10 cellular contexts compared by ENCODE assay signal in the genomic region with DNA sequence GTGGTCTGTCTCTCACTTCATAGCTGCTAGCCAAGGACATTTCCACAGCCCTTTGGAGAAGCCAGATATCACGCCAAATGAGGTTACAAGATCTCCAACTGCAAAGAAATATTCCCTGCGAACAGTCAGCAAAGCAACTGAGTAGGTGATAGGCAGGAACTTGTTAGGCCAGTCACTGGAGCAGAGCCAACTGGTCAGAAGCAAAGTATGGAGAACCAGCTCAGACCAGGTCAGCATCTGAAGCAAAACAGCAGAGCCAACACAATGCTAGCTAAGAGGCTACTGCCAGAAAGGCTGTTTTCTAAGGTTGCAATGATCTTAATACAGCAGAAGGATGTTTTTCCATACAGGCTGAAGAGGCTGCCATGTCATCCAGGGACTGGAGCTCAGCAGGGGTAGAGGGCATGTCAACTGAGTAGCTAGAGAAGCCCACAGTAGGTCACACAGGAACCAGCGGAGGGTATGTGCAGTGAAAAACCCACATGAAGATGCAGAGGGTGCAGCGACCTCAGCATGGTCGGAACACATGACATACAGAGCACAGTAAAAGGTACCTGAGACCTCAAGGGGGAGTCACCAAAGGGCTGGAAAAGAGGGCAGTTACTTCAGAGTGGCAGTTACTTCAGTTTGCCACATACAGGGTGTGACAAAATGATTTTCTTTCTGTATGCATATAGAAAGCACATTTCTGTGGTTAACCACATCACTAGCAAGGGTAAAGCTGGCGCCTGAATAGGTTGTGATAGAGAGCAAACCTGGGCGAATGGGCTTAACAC. TPM values are rescaled to one million over a fixed set of nuclear protein-coding genes. Genes with fewer than 3 reads are reported as not detected.
DNase-seq lines count a peak whose midpoint lies in the region; ATAC-seq and TF ChIP-seq lines count a peak whose summit lies in the region.
"Had no signal": no experiment of that assay in that cellular context is flagged by ENCODE, and none has a peak within 500 bp of the region (broad histone marks: within the 10 kb centered on the region; RNA-seq: fewer than 3 reads in every experiment).

No MANE protein-coding gene starts in this region.

- H3K36me3 ChIP-seq in stomach = peaks cover 7 to 90% (median 38%) of the 10 kb centered on the region in 4 donors

- peak overlapping the region; percentile 88 for H3K27ac Mint-ChIP-seq in activated CD4-positive, alpha-beta memory T cell treated with anti-CD3 and anti-CD28 coated beads for 36 hours

- H3K4me1 ChIP-seq in stomach = peaks cover 3 to 16% (median 12%) of the 10 kb centered on the region in 4 donors

- no peaks in the 10 kb centered on the region for H3K9me3 ChIP-seq in stomach
- H3K9me3 ChIP-seq: A549, spleen had no signal

- H3K27ac ChIP-seq in stomach = peak overlapping the region in 2 of 5 donors; percentile 22 to 31
- H3K27ac ChIP-seq: A549 had no signal

- intact Hi-C loops in activated CD4-positive, alpha-beta memory T cell treated with anti-CD3 and anti-CD28 coated beads for 36 hours (cut with micrococcal nuclease) = loop anchor here (1.0 kb wide), 1 partner anchor 18 kb away; no protein-coding TSS in a partner anchor
- intact Hi-C loops in stomach (cut with DNase I; ENCODE audit: low total_unique reads) = loop anchor here (10.0 kb wide), 1 partner anchor 76 kb away; no protein-coding TSS in a partner anchor

- H3K9me3 Mint-ChIP-seq in activated CD4-positive, alpha-beta memory T cell treated with anti-CD3 and anti-CD28 coated beads for 36 hours = no peaks in the 10 kb centered on the region

- TF ChIP-seq CTCF in stomach (IDR thresholded peaks at IDR 0.05) = no peak

- no peak for TF ChIP-seq POLR2A in stomach (IDR thresholded peaks at IDR 0.05)

- H3K4me3 ChIP-seq in stomach = no peak overlapping the region
- H3K4me3 ChIP-seq: A549, spleen had no signal

- CTCF ChIA-PET in activated CD4-positive, alpha-beta memory T cell treated with anti-CD3 and anti-CD28 coated beads for 36 hours (lab: Charles Lee) = interaction anchor here (1.2 to 10.1 kb wide), 10 partner anchors 8 to 168 kb away, joined by 3 to 141 read pairs (median 42); a partner anchor contains a TSS

- peak; percentile 76 for DNase-seq in NK-92 treated with Interleukin-12 subunit alpha and Interleukin-12 subunit beta, amount 100 ng/mL, for 24 hours (lab: John Stamatoyannopoulos, UW)
- no peak for DNase-seq in NK-92 (lab: John Stamatoyannopoulos, UW; ENCODE audit: unreplicated experiment)
- DNase-seq in activated CD4-positive, alpha-beta memory T cell treated with anti-CD3 and anti-CD28 coated beads for 36 hours = peak; percentile 87
- peak; percentile 86 for DNase-seq in stomach
- DNase-seq in SHP77 (lab: John Stamatoyannopoulos, UW) = no peak
- no peak for DNase-seq in NCI-H1105 (lab: John Stamatoyannopoulos, UW)
- DNase-seq: spleen had no signal

- 37 to 63% (median 55%) methylated on average over 7 of the region's 7 CpGs for WGBS in stomach, 5 donors

- peaks cover 68% of the 10 kb centered on the region for H3K4me1 Mint-ChIP-seq in activated CD4-positive, alpha-beta memory T cell treated with anti-CD3 and anti-CD28 coated beads for 36 hours (ENCODE audit: low read depth)

- no peaks in the 10 kb centered on the region for H3K27me3 ChIP-seq in stomach
- H3K27me3 ChIP-seq: spleen had no signal

- H3K27me3 Mint-ChIP-seq in activated CD4-positive, alpha-beta memory T cell treated with anti-CD3 and anti-CD28 coated beads for 36 hours = no peaks in the 10 kb centered on the region

- TF ChIP-seq EP300 in stomach (IDR thresholded peaks at IDR 0.05) = no peak

- H3K36me3 Mint-ChIP-seq in activated CD4-positive, alpha-beta memory T cell treated with anti-CD3 and anti-CD28 coated beads for 36 hours = peaks cover 41% of the 10 kb centered on the region

- peak overlapping the region; percentile 1 for H3K4me3 Mint-ChIP-seq in activated CD4-positive, alpha-beta memory T cell treated with anti-CD3 and anti-CD28 coated beads for 36 hours

- POLR2A ChIA-PET in activated CD4-positive, alpha-beta memory T cell treated with anti-CD3 and anti-CD28 coated beads for 36 hours (lab: Charles Lee) = interaction anchor here (0.7 to 5.2 kb wide), 10 partner anchors 16 to 224 kb away, joined by 3 to 32 read pairs (median 8); a partner anchor contains a TSS

- ATAC-seq in esophagus mucosa = peak; percentile 49
- no peak for ATAC-seq in HG02840 (IDR thresholded peaks at IDR 0.05; ENCODE audit: low FRiP score, unreplicated experiment)
- ATAC-seq: A549 had no signal

RNA-seq across cellular contexts. Expression of a gene that starts 8.9 kb away (rescaled TPM):
- total RNA-seq in activated CD4-positive, alpha-beta memory T cell treated with anti-CD3 and anti-CD28 coated beads for 36 hours = 10 to 100 TPM; 44.2 to 47.2 TPM
- total RNA-seq in esophagus mucosa (3.2 TPM), stomach (10 to 100 TPM in 3 of 5 donors, 1 to 10 TPM in 2; 6.2 to 47.4 (median 25.4) TPM)
- polyA plus RNA-seq in stomach = 1 to 10 TPM in 2 of 3 donors, under 1 TPM in 1; 0.68 to 8.3 (median 1.4) TPM

RNA-seq across cellular contexts. Expression of a gene that starts 18.9 kb away (rescaled TPM):
- total RNA-seq in activated CD4-positive, alpha-beta memory T cell treated with anti-CD3 and anti-CD28 coated beads for 36 hours = 100 to 1,000 TPM; 390 to 404 TPM
- total RNA-seq in esophagus mucosa = 144 TPM
- 100 to 1,000 TPM in 2 of 5 donors, 10 to 100 TPM in 3; 33.0 to 174 (median 77.9) TPM for total RNA-seq in stomach
- 100 to 1,000 TPM; 317 to 362 (median 334) TPM for polyA plus RNA-seq in stomach

RNA-seq across cellular contexts. Expression of a gene that starts 25.0 kb away (rescaled TPM):
- total RNA-seq in activated CD4-positive, alpha-beta memory T cell treated with anti-CD3 and anti-CD28 coated beads for 36 hours = 10 to 100 TPM; 40.6 to 47.4 TPM
- total RNA-seq in esophagus mucosa (24.5 TPM), stomach (10 to 100 TPM in 2 of 5 donors, 1 to 10 TPM in 3; 4.7 to 19.6 (median 8.5) TPM)
- 1 to 10 TPM; 3.2 to 5.9 (median 3.6) TPM for polyA plus RNA-seq in stomach

RNA-seq across cellular contexts. Expression of a gene that starts 47.9 kb away (rescaled TPM):
- total RNA-seq in activated CD4-positive, alpha-beta memory T cell treated with anti-CD3 and anti-CD28 coated beads for 36 hours = under 1 TPM; 0.36 to 0.46 TPM
- total RNA-seq in esophagus mucosa (not detected), stomach (not detected)
- polyA plus RNA-seq in stomach = not detected
- total RNA-seq: spleen had no signal

Comparison
In these comparisons a context has a peak if more than half of its experiments do, and no peak if none do; other contexts are left out.
1. DNase-seq: peak in NK-92 treated with Interleukin-12 subunit alpha and Interleukin-12 subunit beta, amount 100 ng/mL, for 24 hours (single experiment), activated CD4-positive, alpha-beta memory T cell treated with anti-CD3 and anti-CD28 coated beads for 36 hours (single experiment) and stomach (single experiment); none in NK-92 (single experiment), SHP77 (0 of 2) and NCI-H1105 (single experiment).